26 cellular contexts compared by ENCODE assay signal in the genomic region with DNA sequence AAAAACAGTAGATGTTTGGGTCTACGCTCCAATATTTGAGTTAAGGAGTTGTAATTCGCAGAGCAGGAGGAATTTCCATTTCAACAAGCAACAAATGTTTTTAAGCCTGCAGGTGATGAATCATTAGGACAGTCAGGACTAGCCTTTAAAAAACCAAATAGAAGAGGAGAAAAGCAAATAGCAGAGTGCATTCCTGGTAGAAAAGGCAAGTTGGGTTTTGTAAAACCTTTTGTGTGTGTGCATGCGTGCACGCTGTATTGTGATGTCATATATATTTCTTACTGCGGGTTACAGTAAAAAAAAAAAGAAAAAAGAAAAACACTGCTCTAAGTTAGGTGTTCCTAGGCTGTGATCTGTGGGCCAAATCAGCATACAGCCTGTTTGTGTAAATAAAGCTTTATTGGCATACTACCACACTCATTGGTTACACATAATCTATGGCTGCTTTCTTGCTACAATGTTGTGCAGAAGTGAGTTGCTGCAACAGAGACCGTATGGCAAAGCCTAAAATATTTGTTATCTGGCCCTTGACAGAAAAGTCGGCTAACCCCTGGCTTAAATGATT.
DNase-seq lines count a peak whose midpoint lies in the region; ATAC-seq, FAIRE-seq and TF ChIP-seq lines count a peak whose summit lies in the region.
"Had no signal": no experiment of that assay in that cellular context is flagged by ENCODE, and none has a peak within 500 bp of the region (broad histone marks: within the 10 kb centered on the region; RNA-seq: fewer than 3 reads in every experiment).

No MANE protein-coding gene starts in this region.

- H3K4me2 ChIP-seq in A549: peak overlapping the region; percentile 73
- H3K4me2 ChIP-seq: KMS-11 had no signal

- 5% methylated on average over 7 of the region's 7 CpGs for WGBS in A549 (ENCODE audit: missing lambda C conversion rate)

- POLR2A ChIA-PET in A549 (lab: Yijun Ruan, JAX): no interaction called here
- POLR2A ChIA-PET in T-cell (lab: Charles Lee): no interaction called here
- POLR2A ChIA-PET in activated CD8-positive, alpha-beta T cell treated with anti-CD3 and anti-CD28 coated beads for 36 hours (lab: Charles Lee): no interaction called here

- CTCF ChIA-PET in A549 (lab: Yijun Ruan, JAX) (interaction anchor here (1.4 kb wide), 1 partner anchor 295 kb away, joined by 3 read pairs; no protein-coding TSS in a partner anchor), T-cell (lab: Charles Lee) (no interaction called here)
- CTCF ChIA-PET in activated CD8-positive, alpha-beta T cell treated with anti-CD3 and anti-CD28 coated beads for 36 hours (lab: Charles Lee): no interaction called here

- no peak for TF ChIP-seq CTCF in A549 (IDR thresholded peaks at IDR 0.05)
- no peak for TF ChIP-seq CTCF in chondrocyte (IDR thresholded peaks at IDR 0.05)
- TF ChIP-seq CTCF in activated CD8-positive, alpha-beta T cell treated with anti-CD3 and anti-CD28 coated beads for 36 hours (IDR thresholded peaks at IDR 0.05): no peak

- TF ChIP-seq EP300 in A549 (IDR thresholded peaks at IDR 0.05): no peak; a peak in 1 of 5 replicates

- H3K27ac Mint-ChIP-seq in chondrocyte (ENCODE audit: unreplicated experiment) (peak overlapping the region; percentile 24), T-cell (no peak overlapping the region)
- no peak overlapping the region for H3K27ac Mint-ChIP-seq in activated CD8-positive, alpha-beta T cell treated with anti-CD3 and anti-CD28 coated beads for 36 hours
- H3K27ac Mint-ChIP-seq: activated naive CD4-positive, alpha-beta T cell treated with anti-CD3 and anti-CD28 coated beads, Interleukin-2, amount 50 U/mL, for 24 hours; T-helper 1 cell treated with Interleukin-12 subunit alpha and Interleukin-12 subunit beta and Interleukin-4 antibody, amounts not matched to agents 30 μg/mL and 1 μg/mL, for 36 hours had no signal

- TF ChIP-seq POLR2A in A549 (IDR thresholded peaks at IDR 0.05; ENCODE audit: low read length): no peak

- H3K36me3 Mint-ChIP-seq in chondrocyte (ENCODE audit: low read depth): no peaks in the 10 kb centered on the region
- H3K36me3 Mint-ChIP-seq in T-cell: no peaks in the 10 kb centered on the region
- no peaks in the 10 kb centered on the region for H3K36me3 Mint-ChIP-seq in activated CD8-positive, alpha-beta T cell treated with anti-CD3 and anti-CD28 coated beads for 36 hours (ENCODE audit: low read depth)
- H3K36me3 Mint-ChIP-seq: activated naive CD4-positive, alpha-beta T cell treated with anti-CD3 and anti-CD28 coated beads, Interleukin-2, amount 50 U/mL, for 24 hours had no signal

- DNase-seq in A549 (ENCODE audit: low read depth in 1 of 2, low spot score in 1 of 2): peak in 1 of 2 experiments; percentile 61
- DNase-seq in LHCN-M2 (ENCODE audit: low read depth): peak; percentile 34
- DNase-seq in chondrocyte (ENCODE audit: low spot score): no peak
- peak; percentile 37 for DNase-seq in kidney tubule cell (ENCODE audit: low spot score)
- DNase-seq in T-cell: no peak
- DNase-seq in cortex of kidney (lab: John Stamatoyannopoulos, UW): no peak
- no peak for DNase-seq in activated CD8-positive, alpha-beta T cell treated with anti-CD3 and anti-CD28 coated beads for 36 hours
- DNase-seq: activated CD4-positive, CD25-positive, alpha-beta regulatory T cell; activated T-cell treated with anti-CD3 and anti-CD28 coated beads, Interleukin-2, amount 50 U/mL, for 48 hours; C1 segment of cervical spinal cord; DMS 273 treated with DMSO at 0.1 percent for 48 hours; head of caudate nucleus; islet precursor cell; midbrain; NCI-H1105; NCI-H524 treated with DMSO at 0.1 percent for 48 hours; retina; SHP77 treated with DMSO at 0.1 percent for 48 hours; stimulated activated naive CD8-positive, alpha-beta T cell treated with anti-CD3 and anti-CD28 coated beads, Interleukin-15, Interleukin-2, amounts not matched to agents 100 U/mL and 50 U/mL, for 24 hours; transverse colon had no signal

- peak overlapping the region; percentile 65 to 84 for H3K27ac ChIP-seq in A549
- H3K27ac ChIP-seq: KMS-11, neutrophil had no signal

- H3K4me3 Mint-ChIP-seq in chondrocyte (ENCODE audit: unreplicated experiment): no peak overlapping the region
- no peak overlapping the region for H3K4me3 Mint-ChIP-seq in T-cell
- H3K4me3 Mint-ChIP-seq in activated CD8-positive, alpha-beta T cell treated with anti-CD3 and anti-CD28 coated beads for 36 hours: no peak overlapping the region
- H3K4me3 Mint-ChIP-seq: activated naive CD4-positive, alpha-beta T cell treated with anti-CD3 and anti-CD28 coated beads, Interleukin-2, amount 50 U/mL, for 24 hours; brain; T-helper 1 cell treated with Interleukin-12 subunit alpha and Interleukin-12 subunit beta and Interleukin-4 antibody, amounts not matched to agents 30 μg/mL and 1 μg/mL, for 36 hours had no signal

- H3K9me3 ChIP-seq in A549: no peaks in the 10 kb centered on the region
- H3K9me3 ChIP-seq: neutrophil, transverse colon had no signal

- H3K9me3 Mint-ChIP-seq in chondrocyte (ENCODE audit: low read depth): peaks cover 10% of the 10 kb centered on the region
- peaks cover 0 to 4% (median 2%) of the 10 kb centered on the region in 3 donors for H3K9me3 Mint-ChIP-seq in T-cell
- no peaks in the 10 kb centered on the region for H3K9me3 Mint-ChIP-seq in activated CD8-positive, alpha-beta T cell treated with anti-CD3 and anti-CD28 coated beads for 36 hours
- H3K9me3 Mint-ChIP-seq: activated naive CD4-positive, alpha-beta T cell treated with anti-CD3 and anti-CD28 coated beads, Interleukin-2, amount 50 U/mL, for 24 hours; T-helper 1 cell treated with Interleukin-12 subunit alpha and Interleukin-12 subunit beta and Interleukin-4 antibody, amounts not matched to agents 30 μg/mL and 1 μg/mL, for 36 hours had no signal

- H3K27me3 Mint-ChIP-seq in chondrocyte (ENCODE audit: low read depth) (no peaks in the 10 kb centered on the region), T-cell (peaks cover 0 to 4% of the 10 kb centered on the region in 2 donors)
- no peaks in the 10 kb centered on the region for H3K27me3 Mint-ChIP-seq in activated CD8-positive, alpha-beta T cell treated with anti-CD3 and anti-CD28 coated beads for 36 hours
- H3K27me3 Mint-ChIP-seq: activated naive CD4-positive, alpha-beta T cell treated with anti-CD3 and anti-CD28 coated beads, Interleukin-2, amount 50 U/mL, for 24 hours; brain had no signal

- peaks cover 48% of the 10 kb centered on the region for H3K4me1 ChIP-seq in A549

- H3K4me1 Mint-ChIP-seq in chondrocyte (ENCODE audit: low read depth): peaks cover 40% of the 10 kb centered on the region
- H3K4me1 Mint-ChIP-seq in T-cell: no peaks in the 10 kb centered on the region
- no peaks in the 10 kb centered on the region for H3K4me1 Mint-ChIP-seq in activated CD8-positive, alpha-beta T cell treated with anti-CD3 and anti-CD28 coated beads for 36 hours (ENCODE audit: low read depth)
- H3K4me1 Mint-ChIP-seq: activated naive CD4-positive, alpha-beta T cell treated with anti-CD3 and anti-CD28 coated beads, Interleukin-2, amount 50 U/mL, for 24 hours had no signal

- ATAC-seq in A549 (peak; percentile 71 to 82; a peak in 5 of 6 replicates), T-cell (replicated peaks in 1 of 4) (no peak), GM18511 (IDR thresholded peaks at IDR 0.05; ENCODE audit: unreplicated experiment) (no peak)
- ATAC-seq in activated CD8-positive, alpha-beta T cell treated with anti-CD3 and anti-CD28 coated beads for 36 hours: no peak
- ATAC-seq: stimulated activated naive CD8-positive, alpha-beta T cell treated with anti-CD3 and anti-CD28 coated beads, Interleukin-15, Interleukin-2, amounts not matched to agents 100 U/mL and 50 U/mL, for 24 hours had no signal

- FAIRE-seq in A549 (lab: Jason Lieb, UNC): peak; percentile 99

- 0 out of 3 replicates have a peak overlapping the region, but pooled peaks have one; percentile 2 for H3K4me3 ChIP-seq in A549
- H3K4me3 ChIP-seq: transverse colon had no signal

- intact Hi-C loops in activated CD8-positive, alpha-beta T cell treated with anti-CD3 and anti-CD28 coated beads for 36 hours (cut with micrococcal nuclease): no loop called here

- no peak for TF ChIP-seq RAD21 in A549 (conservative IDR thresholded peaks at IDR 0.05 in 1 of 2, IDR thresholded peaks at IDR 0.05 in 1 of 2)

TF ChIP-seq in A549, 52 proteins besides CTCF, POLR2A, EP300 and RAD21:
- TF ChIP-seq JUNB (IDR thresholded peaks at IDR 0.05) (peak; percentile 47), GATA3 (IDR thresholded peaks at IDR 0.05; ENCODE audit: borderline replicate concordance) (peak; percentile 69), FOSL2 (IDR thresholded peaks at IDR 0.05) (peak; percentile 50; the same call in 1 of the 2 replicates), FOSL2 (CRISPR knock-in tag; IDR thresholded peaks at IDR 0.05) (peak; percentile 49; the same call in 1 of the 2 replicates), SMC3 (IDR thresholded peaks at IDR 0.05) (no peak), JUN (IDR thresholded peaks at IDR 0.05) (0 out of 5 replicates have a peak, but pooled peaks of 1 of the 2 experiments have one; percentile 36), RARB (CRISPR knock-in tag; IDR thresholded peaks at IDR 0.05) (no peak), CEBPB (IDR thresholded peaks at IDR 0.05) (peak; percentile 13 to 22; a peak in 1 of 4 replicates)
- TF ChIP-seq, protein P1, sequence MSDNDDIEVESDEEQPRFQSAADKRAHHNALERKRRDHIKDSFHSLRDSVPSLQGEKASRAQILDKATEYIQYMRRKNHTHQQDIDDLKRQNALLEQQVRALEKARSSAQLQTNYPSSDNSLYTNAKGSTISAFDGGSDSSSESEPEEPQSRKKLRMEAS (IDR thresholded peaks at IDR 0.05): peak; percentile 60
- TF ChIP-seq, protein P2, sequence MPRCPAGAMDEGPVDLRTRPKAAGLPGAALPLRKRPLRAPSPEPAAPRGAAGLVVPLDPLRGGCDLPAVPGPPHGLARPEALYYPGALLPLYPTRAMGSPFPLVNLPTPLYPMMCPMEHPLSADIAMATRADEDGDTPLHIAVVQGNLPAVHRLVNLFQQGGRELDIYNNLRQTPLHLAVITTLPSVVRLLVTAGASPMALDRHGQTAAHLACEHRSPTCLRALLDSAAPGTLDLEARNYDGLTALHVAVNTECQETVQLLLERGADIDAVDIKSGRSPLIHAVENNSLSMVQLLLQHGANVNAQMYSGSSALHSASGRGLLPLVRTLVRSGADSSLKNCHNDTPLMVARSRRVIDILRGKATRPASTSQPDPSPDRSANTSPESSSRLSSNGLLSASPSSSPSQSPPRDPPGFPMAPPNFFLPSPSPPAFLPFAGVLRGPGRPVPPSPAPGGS (IDR thresholded peaks at IDR 0.05): 0 out of 3 replicates have a peak, but pooled peaks have one; percentile 27

Comparison
In these comparisons a context has a peak if more than half of its experiments do, and no peak if none do; other contexts are left out.
1. ATAC-seq: peak in A549 (2 of 2); none in T-cell (0 of 4), GM18511 (single experiment) and activated CD8-positive, alpha-beta T cell treated with anti-CD3 and anti-CD28 coated beads for 36 hours (single experiment).
2. DNase-seq: peak in LHCN-M2 (single experiment) and kidney tubule cell (single experiment); none in chondrocyte (single experiment), T-cell (0 of 34), cortex of kidney (single experiment) and activated CD8-positive, alpha-beta T cell treated with anti-CD3 and anti-CD28 coated beads for 36 hours (single experiment).